ENCODE assay signal across 26 cellular contexts in genomic region chr4:608236-608635, GRCh38. TPM values are rescaled to one million over a fixed set of nuclear protein-coding genes. Genes with fewer than 3 reads are reported as not detected.
"Had no signal": no experiment of that assay in that cellular context is flagged by ENCODE, and none has a peak within 500 bp of the region (broad histone marks: within the 10 kb centered on the region; RNA-seq: fewer than 3 reads in every experiment).

No MANE protein-coding gene starts in this region.

- H3K4me1 ChIP-seq: heart left ventricle, thyroid gland had no signal

- H3K36me3 Mint-ChIP-seq: type B pancreatic cell had no signal

- H3K27ac Mint-ChIP-seq: naive thymus-derived CD4-positive, alpha-beta T cell; type B pancreatic cell had no signal

- H3K9me3 Mint-ChIP-seq: type B pancreatic cell had no signal

- H3K36me3 ChIP-seq: heart left ventricle, neutrophil, suprapubic skin, thyroid gland had no signal

- DNase-seq: effector memory CD4-positive, alpha-beta T cell; heart left ventricle; hippocampal formation; islet precursor cell; left colon; mesendoderm; naive thymus-derived CD4-positive, alpha-beta T cell; posterior cingulate gyrus; right cardiac atrium; small intestine; stimulated activated CD4-positive, alpha-beta T cell treated with anti-CD3 and anti-CD28 coated beads, Interleukin-2, amount 100 ng/mL, for 48 hours; stimulated activated naive CD4-positive, alpha-beta T cell treated with Interleukin-2 at 50 U/mL for 16 hours; thyroid gland had no signal

- FAIRE-seq: endometrium, frontal cortex, small intestine, urothelium cell line had no signal

- H3K4me3 ChIP-seq: heart left ventricle, suprapubic skin, thyroid gland had no signal

- H3K9me3 ChIP-seq: neutrophil, suprapubic skin, thyroid gland had no signal

- H3K27ac ChIP-seq: heart left ventricle, neutrophil, suprapubic skin, thyroid gland had no signal

- ATAC-seq: esophagus mucosa; heart left ventricle; left colon; naive thymus-derived CD4-positive, alpha-beta T cell; right cardiac atrium had no signal

- H3K4me3 Mint-ChIP-seq: naive thymus-derived CD4-positive, alpha-beta T cell; type B pancreatic cell had no signal

RNA-seq across cellular contexts. Expression of gene PDE6B, which starts 17.1 kb away (rescaled TPM):
- total RNA-seq: osteoblast had no signal
- polyA plus RNA-seq: fibroblast of lung had no signal

RNA-seq across cellular contexts. Expression of gene TMEM271, which starts 32.1 kb away (rescaled TPM):
- total RNA-seq: esophagus mucosa; fibroblast of lung; glomerular endothelial cell; heart left ventricle; left colon; liver; lung microvascular endothelial cell; mononuclear cell; naive thymus-derived CD4-positive, alpha-beta T cell; osteoblast; right cardiac atrium; thyroid gland had no signal
- polyA plus RNA-seq: fibroblast of lung; heart left ventricle; liver; naive thymus-derived CD4-positive, alpha-beta T cell; right cardiac atrium had no signal
